In the genomic region with DNA sequence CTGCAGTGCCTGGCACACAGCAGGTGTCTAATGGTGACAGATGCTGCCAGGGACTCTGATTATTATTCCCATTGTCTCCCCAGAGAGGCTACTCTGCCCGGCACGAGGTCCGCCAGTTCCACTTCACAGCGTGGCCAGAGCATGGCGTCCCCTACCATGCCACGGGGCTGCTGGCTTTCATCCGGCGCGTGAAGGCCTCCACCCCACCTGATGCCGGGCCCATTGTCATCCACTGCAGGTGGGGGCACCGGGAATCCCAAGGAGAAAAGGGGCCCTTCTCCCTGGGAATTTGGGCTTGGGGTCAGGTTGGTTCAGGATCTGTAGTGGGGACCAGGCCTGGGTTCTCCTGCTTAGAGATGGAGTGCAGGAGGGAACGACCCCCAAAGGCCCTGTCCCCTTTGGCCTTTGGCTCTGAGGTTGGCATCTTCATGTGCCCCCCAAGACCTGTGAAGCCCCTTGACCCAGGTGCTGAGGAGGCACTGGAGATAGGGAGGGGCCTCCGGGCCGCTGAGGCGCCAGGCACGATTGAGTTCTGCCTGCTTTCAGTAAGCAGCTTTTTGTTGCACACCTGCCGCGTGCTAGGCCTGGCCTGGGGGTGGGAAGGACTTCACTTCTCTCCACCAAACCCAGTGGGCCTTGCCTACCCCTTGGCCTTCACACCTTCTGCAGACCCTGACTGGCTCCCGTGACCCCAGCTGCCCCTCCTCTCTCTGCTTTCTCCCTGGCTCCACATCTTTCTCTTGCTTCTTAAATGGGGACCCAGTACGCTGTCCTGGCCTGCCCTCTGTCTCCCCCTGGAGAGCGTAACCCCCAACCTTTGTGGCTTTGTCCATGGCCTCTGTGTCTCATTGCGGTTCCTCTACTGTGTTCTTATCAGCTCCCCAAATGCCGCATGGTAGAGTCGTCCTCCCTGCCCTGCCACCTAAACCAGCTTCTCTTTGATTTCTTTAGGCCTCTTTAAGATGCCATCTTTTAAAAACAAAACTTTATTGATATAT, we compare ENCODE assay signal across 1 cellular context.
TF ChIP-seq lines count a peak whose summit lies in the region.

No MANE protein-coding gene starts in this region.

TF ChIP-seq in WTC11, 78 proteins besides CTCF, POLR2A, EP300 and RAD21:
- TF ChIP-seq FOXK1 (CRISPR knock-in tag; IDR thresholded peaks at IDR 0.05) (no peak), ZMAT4 (CRISPR knock-in tag; IDR thresholded peaks at IDR 0.05) (no peak)
TF ChIP-seq in WTC11: peak in this region for 0.
